22 cellular contexts compared by ENCODE assay signal in genomic region chr3:130671545-130671944, GRCh38.
DNase-seq lines count a peak whose midpoint lies in the region; ATAC-seq and TF ChIP-seq lines count a peak whose summit lies in the region.
"Had no signal": no experiment of that assay in that cellular context is flagged by ENCODE, and none has a peak within 500 bp of the region (broad histone marks: within the 10 kb centered on the region; RNA-seq: fewer than 3 reads in every experiment).

No MANE protein-coding gene starts in this region.

- no peaks in the 10 kb centered on the region for H3K36me3 ChIP-seq in prostate gland

- H3K9me3 ChIP-seq in prostate gland, result no peaks in the 10 kb centered on the region
- H3K9me3 ChIP-seq: ascending aorta, esophagus squamous epithelium, SJCRH30, thoracic aorta had no signal

- H3K4me3 ChIP-seq in fibroblast of the aortic adventitia (ENCODE audit: low read depth, low read length) (no peak overlapping the region), prostate gland (no peak overlapping the region)
- H3K4me3 ChIP-seq: ascending aorta, esophagus squamous epithelium, PC-9, SJCRH30, thoracic aorta had no signal

- no peaks in the 10 kb centered on the region for H3K4me1 ChIP-seq in prostate gland (replicated peaks)
- H3K4me1 ChIP-seq: ascending aorta, esophagus squamous epithelium, SJCRH30 had no signal

- no peak for ATAC-seq in HG03432 (IDR thresholded peaks at IDR 0.05; ENCODE audit: unreplicated experiment)
- ATAC-seq: left colon had no signal

- intact Hi-C loops in prostate gland (cut with DNase I), result no loop called here

- DNase-seq in DMS53 (lab: John Stamatoyannopoulos, UW), result peak; percentile 46
- peak; percentile 6 for DNase-seq in HPDE6-E6E7 (ENCODE audit: extremely low spot score)
- peak; percentile 53 for DNase-seq in RKO (ENCODE audit: low spot score)
- DNase-seq in fibroblast of the aortic adventitia (ENCODE audit: low read depth), result peak; percentile 10
- no peak for DNase-seq in prostate gland (ENCODE audit: low spot score)
- DNase-seq in nucleus accumbens (lab: John Stamatoyannopoulos, UW), result no peak
- DNase-seq: activated CD4-positive, alpha-beta T cell treated with anti-CD3 and anti-CD28 coated beads, Interleukin-2, amount 50 U/mL, for 48 hours; activated naive CD4-positive, alpha-beta T cell treated with anti-CD3 and anti-CD28 coated beads, Interleukin-2, amount 10 ng/mL, durations not matched to agents 7 days and 5 days; CD4-positive, alpha-beta memory T cell; cerebellar nuclear complex; esophagus squamous epithelium; Karpas-422; left colon; NCI-H1092 treated with DMSO at 0.1 percent for 48 hours; NCI-H774; SJCRH30; stimulated activated naive CD4-positive, alpha-beta T cell; WERI-Rb-1 had no signal

- no peaks in the 10 kb centered on the region for H3K27me3 ChIP-seq in prostate gland (replicated peaks; ENCODE audit: insufficient read depth)
- H3K27me3 ChIP-seq: ascending aorta, esophagus squamous epithelium, SJCRH30 had no signal

- no peak for TF ChIP-seq POLR2A in prostate gland (IDR thresholded peaks at IDR 0.05)

- no peak for TF ChIP-seq CTCF in fibroblast of the aortic adventitia (IDR thresholded peaks at IDR 0.05; ENCODE audit: insufficient read depth, low read length)
- TF ChIP-seq CTCF in prostate gland (IDR thresholded peaks at IDR 0.05), result no peak

- H3K27ac ChIP-seq in prostate gland, result no peak overlapping the region
- H3K27ac ChIP-seq: ascending aorta, esophagus squamous epithelium, PC-9, SJCRH30, thoracic aorta, WERI-Rb-1 had no signal

Comparison
In these comparisons a context has a peak if more than half of its experiments do, and no peak if none do; other contexts are left out.
1. DNase-seq: peak in DMS53 (single experiment), HPDE6-E6E7 (single experiment), RKO (single experiment) and fibroblast of the aortic adventitia (single experiment); none in prostate gland (single experiment) and nucleus accumbens (0 of 56).